ENCODE assay signal across 8 cellular contexts in the genomic region with DNA sequence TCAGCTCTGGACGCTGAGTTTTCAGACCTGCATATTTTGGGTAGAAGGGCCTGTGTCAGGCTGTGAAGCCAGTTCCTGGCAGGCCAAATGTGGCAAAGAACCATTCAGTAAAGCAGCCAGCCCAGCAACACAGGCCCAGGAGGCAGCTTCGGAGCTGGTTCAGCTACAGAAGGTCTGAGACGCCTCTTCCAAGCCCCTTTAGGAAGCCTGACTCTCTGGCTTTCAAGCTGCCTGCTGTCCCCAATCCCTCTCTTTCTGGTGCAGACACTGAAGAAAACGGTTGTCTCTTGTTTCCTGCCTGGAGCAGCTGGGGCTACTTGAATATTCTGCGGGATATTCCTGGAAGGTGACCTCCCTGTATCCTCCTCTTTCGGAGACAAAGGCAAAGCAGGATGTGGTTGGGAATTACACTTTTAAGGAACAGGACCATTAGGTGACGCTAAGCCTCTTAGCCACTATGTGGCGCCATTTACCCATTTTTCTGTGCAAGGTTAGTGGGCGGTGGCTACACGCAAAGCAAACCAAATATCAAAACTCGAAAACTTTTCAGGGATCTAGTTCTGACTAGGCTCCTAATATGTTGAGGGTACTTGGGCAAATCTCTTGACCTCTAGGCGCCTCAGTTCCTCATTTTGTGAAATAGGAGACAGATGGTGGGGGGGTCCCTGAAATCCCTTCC. TPM values are rescaled to one million over a fixed set of nuclear protein-coding genes. Genes with fewer than 3 reads are reported as not detected.
A peak's percentile ranks its signal among the peaks of the same experiment; 100 is the strongest.
DNase-seq lines count a peak whose midpoint lies in the region; ATAC-seq, FAIRE-seq and TF ChIP-seq lines count a peak whose summit lies in the region.

No MANE protein-coding gene starts in this region.

- no peak overlapping the region for H3K4me3 Mint-ChIP-seq in Caco-2 (ENCODE audit: unreplicated experiment)
- H3K4me3 Mint-ChIP-seq in activated CD4-positive, alpha-beta memory T cell treated with anti-CD3 and anti-CD28 coated beads, Interleukin-2, amount 10 ng/mL, durations not matched to agents 7 days and 5 days, result no peak overlapping the region

- H3K27me3 ChIP-seq in Caco-2 (replicated peaks; ENCODE audit: control insufficient read depth, insufficient read depth, low read length) (no peaks in the 10 kb centered on the region), tibial artery (no peaks in the 10 kb centered on the region)

- H3K27ac ChIP-seq in tibial artery, result no peak overlapping the region

- FAIRE-seq in endometrium (lab: Jason Lieb, UNC), result peak; percentile 43

- no peak overlapping the region for H3K27ac Mint-ChIP-seq in Caco-2 (ENCODE audit: unreplicated experiment)
- no peak overlapping the region for H3K27ac Mint-ChIP-seq in activated CD4-positive, alpha-beta memory T cell treated with anti-CD3 and anti-CD28 coated beads, Interleukin-2, amount 10 ng/mL, durations not matched to agents 7 days and 5 days

- DNase-seq in Caco-2 (peak; percentile 42 to 50), NCI-H748 (lab: John Stamatoyannopoulos, UW; ENCODE audit: unreplicated experiment) (peak; percentile 45), midbrain (lab: John Stamatoyannopoulos, UW) (peak; percentile 71), tibial artery (peak; percentile 51 to 68)
- peak; percentile 56 for DNase-seq in activated CD4-positive, alpha-beta memory T cell treated with anti-CD3 and anti-CD28 coated beads, Interleukin-2, amount 10 ng/mL, durations not matched to agents 7 days and 5 days

- ATAC-seq in GM19328 (IDR thresholded peaks at IDR 0.05; ENCODE audit: unreplicated experiment) (peak; percentile 77), HG03342 (IDR thresholded peaks at IDR 0.05; ENCODE audit: unreplicated experiment) (peak; percentile 89)

- H3K9me3 Mint-ChIP-seq in Caco-2 (ENCODE audit: unreplicated experiment), result no peaks in the 10 kb centered on the region
- no peaks in the 10 kb centered on the region for H3K9me3 Mint-ChIP-seq in activated CD4-positive, alpha-beta memory T cell treated with anti-CD3 and anti-CD28 coated beads, Interleukin-2, amount 10 ng/mL, durations not matched to agents 7 days and 5 days

- no peaks in the 10 kb centered on the region for H3K4me1 Mint-ChIP-seq in Caco-2 (ENCODE audit: low read depth, unreplicated experiment)
- peaks cover 13% of the 10 kb centered on the region for H3K4me1 Mint-ChIP-seq in activated CD4-positive, alpha-beta memory T cell treated with anti-CD3 and anti-CD28 coated beads, Interleukin-2, amount 10 ng/mL, durations not matched to agents 7 days and 5 days

- no peaks in the 10 kb centered on the region for H3K36me3 Mint-ChIP-seq in Caco-2 (ENCODE audit: insufficient read depth, unreplicated experiment)
- H3K36me3 Mint-ChIP-seq in activated CD4-positive, alpha-beta memory T cell treated with anti-CD3 and anti-CD28 coated beads, Interleukin-2, amount 10 ng/mL, durations not matched to agents 7 days and 5 days (ENCODE audit: low read depth), result no peaks in the 10 kb centered on the region

- TF ChIP-seq CTCF in Caco-2 (IDR thresholded peaks at IDR 0.05; ENCODE audit: insufficient read depth in 1 of 2, low read depth in 1 of 2, low read length in 1 of 2, severe bottlenecking in 1 of 2, unreplicated experiment in 1 of 2) (peak; percentile 25 to 60), tibial artery (IDR thresholded peaks at IDR 0.05) (peak; percentile 56 to 65)

- peaks cover 3% of the 10 kb centered on the region for H3K27me3 Mint-ChIP-seq in Caco-2 (ENCODE audit: insufficient read depth, unreplicated experiment)
- no peaks in the 10 kb centered on the region for H3K27me3 Mint-ChIP-seq in activated CD4-positive, alpha-beta memory T cell treated with anti-CD3 and anti-CD28 coated beads, Interleukin-2, amount 10 ng/mL, durations not matched to agents 7 days and 5 days

- POLR2A ChIA-PET in Caco-2 (lab: Charles Lee), result no interaction called here
- POLR2A ChIA-PET in activated CD4-positive, alpha-beta memory T cell treated with anti-CD3 and anti-CD28 coated beads, Interleukin-2, amount 10 ng/mL, durations not matched to agents 7 days and 5 days (lab: Charles Lee), result no interaction called here

- no TSS peak for BruUV-seq in Caco-2 (replicated peaks; lab: Mats Ljungman, UMichigan)

- H3K36me3 ChIP-seq in Caco-2 (ENCODE audit: control insufficient read depth, insufficient read depth, low read length) (no peaks in the 10 kb centered on the region), tibial artery (no peaks in the 10 kb centered on the region)

- H3K4me1 ChIP-seq in Caco-2, result no peaks in the 10 kb centered on the region
- H3K4me1 ChIP-seq in tibial artery, result no peaks in the 10 kb centered on the region

- H3K9me3 ChIP-seq in Caco-2 (no peaks in the 10 kb centered on the region), tibial artery (no peaks in the 10 kb centered on the region)

- CTCF ChIA-PET in Caco-2 (lab: Charles Lee), result no interaction called here
- CTCF ChIA-PET in activated CD4-positive, alpha-beta memory T cell treated with anti-CD3 and anti-CD28 coated beads, Interleukin-2, amount 10 ng/mL, durations not matched to agents 7 days and 5 days (lab: Charles Lee), result interaction anchor here (0.8 to 3.8 kb wide), 11 partner anchors 117 to 1149 kb away, joined by 3 to 19 read pairs (median 3); no protein-coding TSS in a partner anchor

- intact Hi-C loops in Caco-2 (cut with micrococcal nuclease; ENCODE audit: unreplicated experiment), result loop anchor here (1.0 to 5.0 kb wide), 4 partner anchors 405 to 1150 kb away; no protein-coding TSS in a partner anchor
- intact Hi-C loops in tibial artery (cut with DNase I; ENCODE audit: low total_unique reads), result loop anchor here (2.0 kb wide), 1 partner anchor 405 kb away; no protein-coding TSS in a partner anchor

- H3K4me3 ChIP-seq in Caco-2 (ENCODE audit: low read depth, low read length) (no peak overlapping the region), tibial artery (no peak overlapping the region)

RNA-seq across cellular contexts. Expression of a gene that starts 47.2 kb away (rescaled TPM):
- 42.2 and 43.1 TPM in 2 replicates for total RNA-seq in Caco-2 (2022)
- 10 to 100 TPM; 34.9 to 37.0 TPM for total RNA-seq in activated CD4-positive, alpha-beta memory T cell treated with anti-CD3 and anti-CD28 coated beads, Interleukin-2, amount 10 ng/mL, durations not matched to agents 7 days and 5 days
